In the genomic region with DNA sequence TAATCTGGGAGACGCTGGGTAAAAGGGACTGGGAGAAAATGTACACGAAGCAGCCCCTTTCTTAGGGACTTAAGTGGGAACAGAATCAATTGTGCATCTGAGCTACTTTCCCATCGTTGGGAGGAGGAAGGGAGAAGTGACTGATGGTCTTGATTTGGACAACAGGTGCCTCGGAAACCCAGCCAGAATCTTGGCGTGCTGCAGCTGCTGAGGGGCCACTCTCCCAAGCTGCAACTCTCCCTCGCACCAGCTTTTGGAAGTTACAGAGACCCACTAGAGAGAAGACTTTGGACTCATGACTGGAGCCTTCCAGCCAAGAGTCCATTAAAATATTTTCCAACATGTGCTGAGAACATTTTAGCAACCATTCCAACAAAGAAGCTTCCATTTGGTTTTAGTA, we compare ENCODE assay signal across 23 cellular contexts.
"Had no signal": no experiment of that assay in that cellular context is flagged by ENCODE, and none has a peak within 500 bp of the region (broad histone marks: within the 10 kb centered on the region; RNA-seq: fewer than 3 reads in every experiment).

No MANE protein-coding gene starts in this region.

- H3K27me3 ChIP-seq: foreskin keratinocyte, gastroesophageal sphincter, heart left ventricle, hepatocyte, pancreas, right atrium auricular region, stomach, thyroid gland, vagina had no signal

- H3K9me3 ChIP-seq: gastroesophageal sphincter, heart left ventricle, mucosa of descending colon, pancreas, right atrium auricular region, stomach, thyroid gland, vagina had no signal

- H3K27ac Mint-ChIP-seq: stimulated activated effector memory CD8-positive, alpha-beta T cell treated with anti-CD3 and anti-CD28 coated beads, Interleukin-12 subunit alpha, Interleukin-12 subunit beta, amount 100 ng/mL, for 72 hours had no signal

- H3K4me3 Mint-ChIP-seq: mesothelial cell of epicardium; stimulated activated effector memory CD8-positive, alpha-beta T cell treated with anti-CD3 and anti-CD28 coated beads, Interleukin-12 subunit alpha, Interleukin-12 subunit beta, amount 100 ng/mL, for 72 hours had no signal

- H3K4me1 ChIP-seq: pancreas, thyroid gland had no signal

- H3K36me3 ChIP-seq: gastroesophageal sphincter, heart left ventricle, pancreas, right atrium auricular region, stomach, thyroid gland, vagina had no signal

- H3K27ac ChIP-seq: epithelial cell of prostate, foreskin keratinocyte, gastroesophageal sphincter, heart left ventricle, hepatocyte, pancreas, right atrium auricular region, stomach, thyroid gland, vagina had no signal

- DNase-seq: cortex of kidney; heart left ventricle; kidney; mesenchymal stem cell; mucosa of descending colon; naive thymus-derived CD8-positive, alpha-beta T cell; pancreas; stimulated activated CD4-positive, alpha-beta T cell treated with anti-CD3 and anti-CD28 coated beads, Interleukin-2, amount 100 ng/mL, for 24 hours; stimulated activated CD4-positive, alpha-beta T cell treated with anti-CD3 and anti-CD28 coated beads, Interleukin-4, amount 100 ng/mL, for 24 hours; stimulated activated naive CD4-positive, alpha-beta T cell treated with Interleukin-2 at 50 U/mL for 16 hours; stomach; thyroid gland had no signal

- ATAC-seq: esophagus mucosa; gastroesophageal sphincter; left lobe of liver; mucosa of descending colon; naive thymus-derived CD8-positive, alpha-beta T cell; pancreas; sciatic nerve; stimulated activated effector memory CD8-positive, alpha-beta T cell treated with anti-CD3 and anti-CD28 coated beads, Interleukin-12 subunit alpha, Interleukin-12 subunit beta, amount 100 ng/mL, for 72 hours had no signal

- H3K27me3 Mint-ChIP-seq: naive thymus-derived CD8-positive, alpha-beta T cell had no signal

- H3K4me3 ChIP-seq: gastroesophageal sphincter, heart left ventricle, hepatocyte, mucosa of descending colon, pancreas, right atrium auricular region, stomach, thyroid gland, vagina had no signal

- H3K9me3 Mint-ChIP-seq: mesothelial cell of epicardium; naive thymus-derived CD8-positive, alpha-beta T cell; stimulated activated effector memory CD8-positive, alpha-beta T cell treated with anti-CD3 and anti-CD28 coated beads, Interleukin-12 subunit alpha, Interleukin-12 subunit beta, amount 100 ng/mL, for 72 hours had no signal
